8 cellular contexts compared by ENCODE assay signal in genomic region chrX:107978707-107979307, GRCh38.
DNase-seq lines count a peak whose midpoint lies in the region; ATAC-seq, FAIRE-seq and TF ChIP-seq lines count a peak whose summit lies in the region.

No MANE protein-coding gene starts in this region.

- peak; percentile 45 for TF ChIP-seq CTCF in NB4 (IDR thresholded peaks at IDR 0.05; ENCODE audit: low read depth, low read length)

- FAIRE-seq in RCC 7860 (lab: Jason Lieb, UNC), result no peak

- no peak for ATAC-seq in GM19397 (IDR thresholded peaks at IDR 0.05; ENCODE audit: unreplicated experiment)

- no peak overlapping the region for H3K4me3 ChIP-seq in NB4 (ENCODE audit: low read depth, low read length)

- DNase-seq in DMS 273 (lab: John Stamatoyannopoulos, UW; ENCODE audit: unreplicated experiment) (peak; percentile 66), DMS 273 treated with DMSO at 0.1 percent for 48 hours (lab: John Stamatoyannopoulos, UW) (no peak), NB4 (ENCODE audit: low read depth) (peak; percentile 26), ecto neural progenitor cell (ENCODE audit: low spot score) (peak; percentile 48), pons (ENCODE audit: low spot score) (peak; percentile 17), NCI-H187 (lab: John Stamatoyannopoulos, UW) (no peak), RCC 7860 (ENCODE audit: low spot score) (no peak)

- TF ChIP-seq POLR2A in NB4 (IDR thresholded peaks at IDR 0.05; ENCODE audit: extremely low read depth, insufficient read length), result no peak

Comparison
In these comparisons a context has a peak if more than half of its experiments do, and no peak if none do; other contexts are left out.
1. DNase-seq: peak in DMS 273 (single experiment), NB4 (single experiment), ecto neural progenitor cell (single experiment) and pons (single experiment); none in DMS 273 treated with DMSO at 0.1 percent for 48 hours (single experiment), NCI-H187 (0 of 2) and RCC 7860 (single experiment).